In genomic region chrX:77622233-77622632, GRCh38 we compare ENCODE assay signal across 1 cellular context.
TF ChIP-seq lines count a peak whose summit lies in the region.

No MANE protein-coding gene starts in this region.

TF ChIP-seq in GM23338, 12 proteins besides CTCF, POLR2A, EP300 and RAD21 (continued from another document):
- TF ChIP-seq, protein P1, sequence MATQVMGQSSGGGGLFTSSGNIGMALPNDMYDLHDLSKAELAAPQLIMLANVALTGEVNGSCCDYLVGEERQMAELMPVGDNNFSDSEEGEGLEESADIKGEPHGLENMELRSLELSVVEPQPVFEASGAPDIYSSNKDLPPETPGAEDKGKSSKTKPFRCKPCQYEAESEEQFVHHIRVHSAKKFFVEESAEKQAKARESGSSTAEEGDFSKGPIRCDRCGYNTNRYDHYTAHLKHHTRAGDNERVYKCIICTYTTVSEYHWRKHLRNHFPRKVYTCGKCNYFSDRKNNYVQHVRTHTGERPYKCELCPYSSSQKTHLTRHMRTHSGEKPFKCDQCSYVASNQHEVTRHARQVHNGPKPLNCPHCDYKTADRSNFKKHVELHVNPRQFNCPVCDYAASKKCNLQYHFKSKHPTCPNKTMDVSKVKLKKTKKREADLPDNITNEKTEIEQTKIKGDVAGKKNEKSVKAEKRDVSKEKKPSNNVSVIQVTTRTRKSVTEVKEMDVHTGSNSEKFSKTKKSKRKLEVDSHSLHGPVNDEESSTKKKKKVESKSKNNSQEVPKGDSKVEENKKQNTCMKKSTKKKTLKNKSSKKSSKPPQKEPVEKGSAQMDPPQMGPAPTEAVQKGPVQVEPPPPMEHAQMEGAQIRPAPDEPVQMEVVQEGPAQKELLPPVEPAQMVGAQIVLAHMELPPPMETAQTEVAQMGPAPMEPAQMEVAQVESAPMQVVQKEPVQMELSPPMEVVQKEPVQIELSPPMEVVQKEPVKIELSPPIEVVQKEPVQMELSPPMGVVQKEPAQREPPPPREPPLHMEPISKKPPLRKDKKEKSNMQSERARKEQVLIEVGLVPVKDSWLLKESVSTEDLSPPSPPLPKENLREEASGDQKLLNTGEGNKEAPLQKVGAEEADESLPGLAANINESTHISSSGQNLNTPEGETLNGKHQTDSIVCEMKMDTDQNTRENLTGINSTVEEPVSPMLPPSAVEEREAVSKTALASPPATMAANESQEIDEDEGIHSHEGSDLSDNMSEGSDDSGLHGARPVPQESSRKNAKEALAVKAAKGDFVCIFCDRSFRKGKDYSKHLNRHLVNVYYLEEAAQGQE (IDR thresholded peaks at IDR 0.05; ENCODE audit: unreplicated experiment), result no peak
- TF ChIP-seq POLR2AphosphoS5 (IDR thresholded peaks at IDR 0.05; ENCODE audit: low read depth) (no peak), ZNF462 (CRISPR knock-in tag; IDR thresholded peaks at IDR 0.05) (no peak)
